ENCODE assay signal across 1 cellular context in the genomic region with DNA sequence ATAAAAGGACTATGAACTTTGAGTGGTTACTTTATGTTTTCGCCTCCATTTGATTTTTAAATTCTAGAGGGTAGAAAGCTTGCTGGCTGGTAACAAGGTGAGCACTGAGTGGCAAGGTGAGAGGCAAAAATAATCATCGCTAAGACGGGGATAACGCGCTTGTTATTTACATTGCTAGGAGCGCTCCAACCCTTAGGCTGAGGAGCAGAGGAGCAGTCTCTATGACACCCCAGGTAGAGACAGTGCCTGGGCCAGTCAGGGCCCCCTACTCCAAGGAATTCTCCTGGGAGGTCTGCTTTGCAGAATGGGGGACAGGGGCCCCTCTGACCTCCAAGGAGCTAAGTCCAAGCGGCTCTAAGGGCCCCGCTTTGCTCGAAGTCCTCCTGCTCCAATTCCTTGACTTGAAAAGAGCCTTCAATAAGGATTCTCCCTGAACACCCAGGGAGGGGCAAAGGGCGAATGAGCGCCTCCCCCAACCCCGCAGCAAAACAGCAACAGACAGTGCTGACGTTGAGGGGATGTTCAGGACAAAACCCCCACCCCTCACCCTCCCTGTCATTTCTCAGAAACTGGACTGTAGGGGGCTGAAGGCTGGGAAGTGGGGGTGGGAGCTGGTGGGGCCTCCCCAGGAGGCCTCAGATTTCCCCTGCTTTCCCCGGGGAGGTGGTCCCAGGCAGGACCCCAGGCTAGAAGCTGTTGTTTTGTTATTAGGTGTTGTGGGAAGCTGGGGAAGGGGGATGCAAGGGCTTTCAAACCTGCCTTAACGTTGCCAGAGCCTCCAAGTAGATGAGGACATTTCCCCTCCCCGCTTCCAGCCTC.
TF ChIP-seq lines count a peak whose summit lies in the region.

No MANE protein-coding gene starts in this region.

TF ChIP-seq in WTC11, 78 proteins besides CTCF, POLR2A, EP300 and RAD21 (continued from another document):
- TF ChIP-seq ZNF281 (CRISPR knock-in tag; IDR thresholded peaks at IDR 0.05) = no peak
- TF ChIP-seq ZNF423 (CRISPR knock-in tag; IDR thresholded peaks at IDR 0.05) = no peak
- TF ChIP-seq OVOL2 (CRISPR knock-in tag; IDR thresholded peaks at IDR 0.05; ENCODE audit: borderline replicate concordance) = no peak
- no peak for TF ChIP-seq ZNF232 (CRISPR knock-in tag; IDR thresholded peaks at IDR 0.05)
- TF ChIP-seq, protein P1, sequence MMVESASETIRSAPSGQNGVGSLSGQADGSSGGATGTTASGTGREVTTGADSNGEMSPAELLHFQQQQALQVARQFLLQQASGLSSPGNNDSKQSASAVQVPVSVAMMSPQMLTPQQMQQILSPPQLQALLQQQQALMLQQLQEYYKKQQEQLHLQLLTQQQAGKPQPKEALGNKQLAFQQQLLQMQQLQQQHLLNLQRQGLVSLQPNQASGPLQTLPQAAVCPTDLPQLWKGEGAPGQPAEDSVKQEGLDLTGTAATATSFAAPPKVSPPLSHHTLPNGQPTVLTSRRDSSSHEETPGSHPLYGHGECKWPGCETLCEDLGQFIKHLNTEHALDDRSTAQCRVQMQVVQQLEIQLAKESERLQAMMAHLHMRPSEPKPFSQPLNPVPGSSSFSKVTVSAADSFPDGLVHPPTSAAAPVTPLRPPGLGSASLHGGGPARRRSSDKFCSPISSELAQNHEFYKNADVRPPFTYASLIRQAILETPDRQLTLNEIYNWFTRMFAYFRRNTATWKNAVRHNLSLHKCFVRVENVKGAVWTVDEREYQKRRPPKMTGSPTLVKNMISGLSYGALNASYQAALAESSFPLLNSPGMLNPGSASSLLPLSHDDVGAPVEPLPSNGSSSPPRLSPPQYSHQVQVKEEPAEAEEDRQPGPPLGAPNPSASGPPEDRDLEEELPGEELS (CRISPR knock-in tag; IDR thresholded peaks at IDR 0.05) = no peak
- TF ChIP-seq MAX (CRISPR knock-in tag; IDR thresholded peaks at IDR 0.05) = no peak
- no peak for TF ChIP-seq ZNF671 (CRISPR knock-in tag; IDR thresholded peaks at IDR 0.05)
- no peak for TF ChIP-seq SP1 (CRISPR knock-in tag; conservative IDR thresholded peaks at IDR 0.05)
- TF ChIP-seq GTF2I (CRISPR knock-in tag; conservative IDR thresholded peaks at IDR 0.05) = no peak
- no peak for TF ChIP-seq AR (CRISPR knock-in tag; IDR thresholded peaks at IDR 0.05)
- TF ChIP-seq MYBL2 (CRISPR knock-in tag; IDR thresholded peaks at IDR 0.05) = no peak
TF ChIP-seq in WTC11: peak in this region for 0.
